ENCODE assay signal across 8 cellular contexts in the genomic region with DNA sequence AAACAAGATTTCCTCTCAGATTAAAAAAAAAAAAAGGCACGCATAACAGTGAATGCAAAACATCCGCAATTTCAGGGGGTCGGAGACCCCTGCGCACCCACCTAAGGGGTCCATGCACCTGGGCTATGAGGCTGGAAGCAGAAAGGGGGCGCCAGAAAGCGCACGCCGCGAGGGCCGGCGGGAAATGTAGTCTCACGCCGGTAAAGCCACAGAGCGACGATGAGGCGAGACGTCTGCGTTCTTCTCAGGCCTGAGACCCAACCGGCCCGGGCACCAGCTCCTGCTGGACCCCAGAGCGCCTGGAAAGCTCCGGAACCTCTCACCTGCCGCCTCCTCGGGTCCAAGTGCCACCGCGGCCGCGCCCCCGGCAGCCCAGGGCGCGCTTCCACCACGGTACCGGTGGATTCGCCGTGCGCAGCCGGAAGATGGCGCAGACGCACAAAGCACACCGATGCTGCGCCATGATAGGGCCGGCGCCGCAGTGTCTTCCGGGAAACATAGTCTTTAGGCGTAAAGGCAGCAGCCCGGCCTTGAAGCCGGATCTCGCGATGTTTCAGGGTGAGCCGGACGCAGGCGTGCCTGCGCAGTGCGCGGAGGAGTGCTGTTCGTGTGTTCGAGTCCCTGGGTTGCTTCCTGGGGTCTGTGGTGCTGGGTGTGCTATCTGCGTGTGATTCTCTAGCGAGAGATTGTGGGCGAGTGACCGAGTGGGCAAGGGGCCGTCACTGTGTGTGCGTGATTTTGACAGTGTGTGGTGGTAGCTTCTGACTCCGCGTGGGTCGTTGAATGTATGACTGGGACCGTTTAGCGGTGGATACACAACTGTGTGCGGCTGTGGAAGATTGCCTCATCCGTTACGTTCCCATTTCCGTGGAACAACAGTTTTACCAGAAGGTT. TPM values are rescaled to one million over a fixed set of nuclear protein-coding genes. Genes with fewer than 3 reads are reported as not detected.
DNase-seq lines count a peak whose midpoint lies in the region; ATAC-seq and TF ChIP-seq lines count a peak whose summit lies in the region.

A gene (minus strand): TSS at position 416 of the 894 bp plus-strand sequence. CDS start 1,782 bp downstream, outside the sequence.

- H3K9me3 Mint-ChIP-seq in effector memory CD8-positive, alpha-beta T cell: peaks cover 12 to 18% of the 10 kb centered on the region in 2 donors

- peaks cover 4 to 6% of the 10 kb centered on the region in 2 donors for H3K4me1 Mint-ChIP-seq in effector memory CD8-positive, alpha-beta T cell (ENCODE audit: low read depth in 2 of 2)

- CTCF ChIA-PET in AG04449 (lab: Yijun Ruan, JAX): interaction anchor here (0.6 to 2.6 kb wide), 14 partner anchors 9 to 252 kb away, joined by 3 to 25 read pairs (median 5); a partner anchor contains a TSS

- DNase-seq in AG04449 (ENCODE audit: low read depth, low spot score): peak; percentile 71
- DNase-seq in NCI-H460 (ENCODE audit: extremely low read depth, low read depth): peak; percentile 71
- DNase-seq in activated CD8-positive, alpha-beta memory T cell treated with anti-CD3 and anti-CD28 coated beads for 1 hour (ENCODE audit: extremely low read depth in 1 of 2, low read depth in 1 of 2): peak; percentile 80 to 81
- DNase-seq in effector memory CD8-positive, alpha-beta T cell: peak; percentile 86 to 88 (median 86)
- DNase-seq in medulla oblongata (ENCODE audit: extremely low spot score): peak; percentile 98
- DNase-seq in stimulated activated CD4-positive, alpha-beta T cell treated with anti-CD3 and anti-CD28 coated beads, TNF-alpha, amount 100 ng/mL, for 48 hours (ENCODE audit: low read depth in 3 of 3): peak; percentile 83 to 89 (median 87)

- H3K27me3 Mint-ChIP-seq in effector memory CD8-positive, alpha-beta T cell: no peaks in the 10 kb centered on the region

- peak; percentile 88 for TF ChIP-seq CTCF in AG04449 (IDR thresholded peaks at IDR 0.05; ENCODE audit: insufficient read depth, low read length, missing control alignments)

- POLR2A ChIA-PET in AG04449 (lab: Yijun Ruan, JAX): interaction anchor here (2.0 kb wide), 1 partner anchor 10 kb away, joined by 4 read pairs; no protein-coding TSS in a partner anchor

- H3K4me3 Mint-ChIP-seq in effector memory CD8-positive, alpha-beta T cell: peak within 1 kb of the TSS; percentile 91 to 92

- ATAC-seq in GM18867 (IDR thresholded peaks at IDR 0.05; ENCODE audit: unreplicated experiment): peak; percentile 93
- ATAC-seq in HG03139 (IDR thresholded peaks at IDR 0.05; ENCODE audit: unreplicated experiment): peak; percentile 98
- ATAC-seq in effector memory CD8-positive, alpha-beta T cell (replicated peaks): peak; percentile 96

- peak within 1 kb of the TSS; percentile 78 for H3K4me3 ChIP-seq in AG04449 (ENCODE audit: low read depth, low read length)

- H3K36me3 Mint-ChIP-seq in effector memory CD8-positive, alpha-beta T cell (ENCODE audit: insufficient read depth): peaks cover 26% of the 10 kb centered on the region

- peak within 1 kb of the TSS; percentile 97 to 98 for H3K27ac Mint-ChIP-seq in effector memory CD8-positive, alpha-beta T cell

RNA-seq across cellular contexts. Expression of the gene that starts here (rescaled TPM):
- 0.49 and 0.94 TPM in 2 replicates for total RNA-seq in NCI-H460 (2014; rRNA removed; shearing (Covaris generic))
- 0.40 and 0.79 TPM in 2 replicates for polyA plus RNA-seq in NCI-H460 (2014; cell fraction: nucleus; rRNA removed)

Comparison
In these comparisons a context has a peak if more than half of its experiments do, and no peak if none do; other contexts are left out.
1. Peak in every context shown above with its lines: DNase-seq, ATAC-seq and H3K4me3 ChIP-seq.
2. Peak in DNase-seq in NCI-H460; RNA of the gene not detected or under 1 TPM.